In the genomic region with DNA sequence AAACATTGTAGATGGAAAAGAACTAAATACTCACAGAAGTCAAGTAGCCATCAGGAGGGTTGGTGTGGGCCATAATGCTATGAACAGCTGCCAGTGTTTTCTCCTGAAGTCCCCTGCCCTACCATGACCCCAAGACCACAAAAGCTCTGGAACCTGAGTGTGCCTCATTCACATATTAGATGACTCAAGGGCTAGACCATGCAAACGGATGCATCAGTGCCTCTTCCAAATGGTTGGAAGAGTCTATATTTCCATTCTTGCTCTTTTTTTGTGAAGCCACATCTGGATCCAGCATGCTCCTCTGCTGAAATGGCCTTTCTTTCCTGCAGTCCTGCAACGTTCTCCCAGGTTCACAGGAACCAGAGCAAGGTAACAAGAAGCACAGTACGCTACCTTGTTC, we compare ENCODE assay signal across 22 cellular contexts.
DNase-seq lines count a peak whose midpoint lies in the region; ATAC-seq, FAIRE-seq and TF ChIP-seq lines count a peak whose summit lies in the region.
"Had no signal": no experiment of that assay in that cellular context is flagged by ENCODE, and none has a peak within 500 bp of the region (broad histone marks: within the 10 kb centered on the region; RNA-seq: fewer than 3 reads in every experiment).

No MANE protein-coding gene starts in this region.

- no peak overlapping the region for H3K4me2 ChIP-seq in GM23248 (ENCODE audit: unreplicated experiment)

- H3K4me3 ChIP-seq in GM23248 (no peak overlapping the region), fibroblast of mammary gland (ENCODE audit: control insufficient read depth, low read depth, low read length) (no peak overlapping the region), MG63 (no peak overlapping the region)
- H3K4me3 ChIP-seq: spleen, tibial nerve had no signal

- DNase-seq in GM23248 (peak; percentile 74), RCC 7860 (ENCODE audit: low spot score) (peak; percentile 6), fibroblast of mammary gland (ENCODE audit: low read depth) (peak; percentile 80), renal cortical epithelial cell (ENCODE audit: low read depth) (peak; percentile 36), MG63 (no peak), nucleus accumbens (lab: John Stamatoyannopoulos, UW) (no peak)
- DNase-seq: activated CD4-positive, CD25-positive, alpha-beta regulatory T cell treated with anti-CD3 and anti-CD28 coated beads, Interleukin-2, amount 50 U/mL, for 72 hours; activated naive CD4-positive, alpha-beta T cell treated with Interleukin-2 at 50 U/mL for 16 hours; activated T-cell treated with anti-CD3 and anti-CD28 coated beads, Interleukin-2, amount 50 U/mL, for 4 hours; CD4-positive, alpha-beta T cell; DMS153; foreskin melanocyte; GOT3; islet precursor cell; NCI-H1694 treated with DMSO at 0.1 percent for 48 hours; NCI-H69; spleen; stimulated activated CD4-positive, alpha-beta T cell treated with anti-CD3 and anti-CD28 coated beads, Interleukin-4, amount 100 ng/mL, for 24 hours had no signal

- in situ Hi-C loops in GM23248 (cut with MboI): loop anchor here (25.0 kb wide), 1 partner anchor 407 kb away; no protein-coding TSS in a partner anchor

- no peaks in the 10 kb centered on the region for H3F3A ChIP-seq in GM23248 (ENCODE audit: insufficient read depth)

- H3K9me2 ChIP-seq in GM23248 (ENCODE audit: insufficient read depth): no peaks in the 10 kb centered on the region

- H3K9me3 ChIP-seq in GM23248 (ENCODE audit: low read depth): no peaks in the 10 kb centered on the region
- no peaks in the 10 kb centered on the region for H3K9me3 ChIP-seq in MG63
- H3K9me3 ChIP-seq: spleen, tibial nerve had no signal

- ATAC-seq in HG02798 (IDR thresholded peaks at IDR 0.05; ENCODE audit: poor library complexity, unreplicated experiment) (no peak), HG02970 (IDR thresholded peaks at IDR 0.05; ENCODE audit: low FRiP score, unreplicated experiment) (no peak)
- ATAC-seq: activated T-cell treated with anti-CD3 and anti-CD28 coated beads, Interleukin-2, amount 50 U/mL, for 4 hours had no signal

- H3K79me2 ChIP-seq in GM23248 (ENCODE audit: insufficient read depth): no peaks in the 10 kb centered on the region

- no peak overlapping the region for H3K9ac ChIP-seq in GM23248

- H4K20me1 ChIP-seq in GM23248 (ENCODE audit: insufficient read depth): no peaks in the 10 kb centered on the region

- H3K4me1 ChIP-seq in GM23248 (ENCODE audit: insufficient read depth): peaks cover 18% of the 10 kb centered on the region
- H3K4me1 ChIP-seq: spleen had no signal

- H2AFZ ChIP-seq in GM23248: no peak overlapping the region

- H3K27ac ChIP-seq in GM23248: no peak overlapping the region
- H3K27ac ChIP-seq: spleen had no signal

- H3K27me3 ChIP-seq in GM23248 (replicated peaks; ENCODE audit: insufficient read depth) (peaks cover under 1% of the 10 kb centered on the region; the same call in 1 of the 2 replicates), MG63 (peaks cover 1% of the 10 kb centered on the region; the same call in 1 of the 2 replicates)
- H3K27me3 ChIP-seq: spleen, tibial nerve had no signal

- 35 to 37% methylated on average over 3 of the region's 3 CpGs for WGBS in GM23248 (ENCODE audit: low coverage in 1 of 2, low lambda C conversion rate in 2 of 2, missing lambda C conversion rate in 2 of 2), 2 experiments

- H3K36me3 ChIP-seq in GM23248 (ENCODE audit: low read depth) (no peaks in the 10 kb centered on the region), MG63 (no peaks in the 10 kb centered on the region)
- H3K36me3 ChIP-seq: spleen, tibial nerve had no signal

- FAIRE-seq in RCC 7860 (lab: Jason Lieb, UNC): no peak
- FAIRE-seq: GM12891 had no signal

- TF ChIP-seq CTCF in fibroblast of mammary gland (conservative IDR thresholded peaks at IDR 0.05; ENCODE audit: control insufficient read depth, insufficient read depth, low read depth, low read length): no peak

Comparison
In these comparisons a context has a peak if more than half of its experiments do, and no peak if none do; other contexts are left out.
1. DNase-seq: peak in GM23248 (single experiment), RCC 7860 (single experiment), fibroblast of mammary gland (single experiment) and renal cortical epithelial cell (single experiment); none in MG63 (single experiment) and nucleus accumbens (0 of 56).